In the genomic region with DNA sequence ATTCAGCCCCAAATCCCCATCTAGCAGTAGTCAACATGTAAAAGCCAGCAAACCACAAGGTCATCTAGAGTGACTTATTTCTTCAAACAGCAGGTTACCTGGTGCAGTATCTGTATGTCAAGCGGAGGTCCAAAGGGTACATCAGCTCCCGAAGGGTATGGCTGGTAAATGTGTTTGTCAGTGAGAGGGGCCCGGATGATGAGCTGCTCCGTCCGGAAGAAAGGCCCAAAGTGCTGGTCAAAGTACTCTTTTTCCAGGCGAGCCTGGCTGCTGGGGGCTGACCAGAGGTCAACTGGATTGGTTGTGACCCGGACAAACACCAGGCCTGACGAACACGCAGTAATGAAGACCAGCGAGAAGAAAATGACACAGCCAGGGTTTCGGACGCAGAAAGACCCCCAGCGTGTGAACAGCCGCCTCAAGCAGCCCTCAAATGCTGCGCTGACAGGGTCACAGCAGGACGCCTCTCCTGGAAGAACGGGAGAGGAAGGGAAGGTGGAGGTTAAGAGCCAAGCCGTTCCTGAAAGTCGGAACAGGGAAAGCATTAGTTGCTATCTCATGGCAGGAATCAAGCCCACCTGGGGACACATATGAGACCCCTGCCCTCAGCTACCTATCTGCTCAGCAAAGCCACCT, we compare ENCODE assay signal across 1 cellular context.
TF ChIP-seq lines count a peak whose summit lies in the region.

No MANE protein-coding gene starts in this region.

TF ChIP-seq in HepG2, 621 proteins besides CTCF, POLR2A, EP300 and RAD21 (continued from another document and continues in another):
- TF ChIP-seq, protein P1, sequence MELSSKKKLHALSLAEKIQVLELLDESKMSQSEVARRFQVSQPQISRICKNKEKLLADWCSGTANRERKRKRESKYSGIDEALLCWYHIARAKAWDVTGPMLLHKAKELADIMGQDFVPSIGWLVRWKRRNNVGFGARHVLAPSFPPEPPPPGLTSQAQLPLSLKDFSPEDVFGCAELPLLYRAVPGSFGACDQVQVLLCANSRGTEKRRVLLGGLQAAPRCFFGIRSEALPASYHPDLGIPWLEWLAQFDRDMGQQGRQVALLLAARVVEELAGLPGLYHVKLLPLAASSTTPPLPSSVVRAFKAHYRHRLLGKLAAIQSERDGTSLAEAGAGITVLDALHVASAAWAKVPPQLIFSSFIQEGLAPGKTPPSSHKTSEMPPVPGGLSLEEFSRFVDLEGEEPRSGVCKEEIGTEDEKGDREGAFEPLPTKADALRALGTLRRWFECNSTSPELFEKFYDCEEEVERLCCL (CRISPR knock-in tag; IDR thresholded peaks at IDR 0.05; ENCODE audit: borderline replicate concordance) = no peak
- TF ChIP-seq HNRNPH1 (optimal IDR thresholded peaks at IDR 0.05; ENCODE audit: low read depth, low read length) (no peak), ZNF451 (CRISPR knock-in tag; IDR thresholded peaks at IDR 0.05) (no peak), SAFB2 (CRISPR knock-in tag; IDR thresholded peaks at IDR 0.05; ENCODE audit: borderline replicate concordance, low read depth) (no peak), TBP (CRISPR knock-in tag; IDR thresholded peaks at IDR 0.05) (no peak), SUZ12 (IDR thresholded peaks at IDR 0.05; ENCODE audit: low read depth, low read length) (no peak), ZNF557 (CRISPR knock-in tag; IDR thresholded peaks at IDR 0.05) (peak; percentile 63; the same call in 1 of the 2 replicates), ZNF468 (CRISPR knock-in tag; IDR thresholded peaks at IDR 0.05) (no peak), CENPX (CRISPR knock-in tag; IDR thresholded peaks at IDR 0.05) (no peak), ZNF207 (IDR thresholded peaks at IDR 0.05; ENCODE audit: borderline replicate concordance) (no peak), KAT8 (CRISPR knock-in tag; IDR thresholded peaks at IDR 0.05) (peak; percentile 76), ZNF263 (CRISPR knock-in tag; IDR thresholded peaks at IDR 0.05) (no peak), SIX4 (CRISPR knock-in tag; IDR thresholded peaks at IDR 0.05) (0 out of 2 replicates have a peak, but pooled peaks have one; percentile 17), ZNF720 (CRISPR knock-in tag; IDR thresholded peaks at IDR 0.05) (no peak), STAG1 (CRISPR knock-in tag; IDR thresholded peaks at IDR 0.05) (peak; percentile 32), MTF1 (CRISPR knock-in tag; IDR thresholded peaks at IDR 0.05) (0 out of 2 replicates have a peak, but pooled peaks have one; percentile 29), ZNF775 (CRISPR knock-in tag; IDR thresholded peaks at IDR 0.05; ENCODE audit: borderline replicate concordance) (no peak), SIN3B (IDR thresholded peaks at IDR 0.05; ENCODE audit: low read length) (no peak), ZNF33A (CRISPR knock-in tag; IDR thresholded peaks at IDR 0.05; ENCODE audit: borderline replicate concordance) (no peak), YEATS4 (CRISPR knock-in tag; IDR thresholded peaks at IDR 0.05; ENCODE audit: borderline replicate concordance) (peak; percentile 95), FOXM1 (CRISPR knock-in tag; IDR thresholded peaks at IDR 0.05) (no peak), ZNF160 (CRISPR knock-in tag; IDR thresholded peaks at IDR 0.05) (peak; percentile 57; the same call in 1 of the 2 replicates), HOXA7 (CRISPR knock-in tag; IDR thresholded peaks at IDR 0.05) (no peak), ZMYM2 (CRISPR knock-in tag; IDR thresholded peaks at IDR 0.05) (peak; percentile 95), ZNF572 (CRISPR knock-in tag; IDR thresholded peaks at IDR 0.05) (peak; percentile 76; the same call in 1 of the 2 replicates), ZNF441 (CRISPR knock-in tag; IDR thresholded peaks at IDR 0.05; ENCODE audit: borderline replicate concordance) (peak; percentile 87), GABPB1 (CRISPR knock-in tag; IDR thresholded peaks at IDR 0.05) (peak; percentile 80), SMARCE1 (IDR thresholded peaks at IDR 0.05; ENCODE audit: borderline replicate concordance) (no peak), NR2C2 (CRISPR knock-in tag; IDR thresholded peaks at IDR 0.05; ENCODE audit: borderline replicate concordance) (peak; percentile 95), ZNF558 (CRISPR knock-in tag; IDR thresholded peaks at IDR 0.05; ENCODE audit: borderline replicate concordance) (no peak), ZNF841 (CRISPR knock-in tag; IDR thresholded peaks at IDR 0.05; ENCODE audit: borderline replicate concordance) (no peak), KMT2A (CRISPR knock-in tag; IDR thresholded peaks at IDR 0.05) (peak; percentile 75), ZNF430 (CRISPR knock-in tag; IDR thresholded peaks at IDR 0.05) (peak; percentile 90; the same call in 1 of the 2 replicates), ZNF224 (CRISPR knock-in tag; IDR thresholded peaks at IDR 0.05) (no peak), HNRNPK (IDR thresholded peaks at IDR 0.05; ENCODE audit: low read depth, low read length, poor library complexity, severe bottlenecking) (no peak), FLYWCH1 (CRISPR knock-in tag; IDR thresholded peaks at IDR 0.05) (no peak), ZNF7 (CRISPR knock-in tag; IDR thresholded peaks at IDR 0.05) (peak; percentile 87), ZBTB1 (CRISPR knock-in tag; IDR thresholded peaks at IDR 0.05; ENCODE audit: borderline replicate concordance) (no peak), ZSCAN30 (CRISPR knock-in tag; IDR thresholded peaks at IDR 0.05) (no peak; the same call in 1 of the 2 replicates), POLR2AphosphoS5 (IDR thresholded peaks at IDR 0.05; ENCODE audit: low read depth, low read length) (peak; percentile 52; the same call in 1 of the 2 replicates), ZNF883 (CRISPR knock-in tag; IDR thresholded peaks at IDR 0.05; ENCODE audit: not compliant biosample characterization) (peak; percentile 43), ZKSCAN5 (CRISPR knock-in tag; IDR thresholded peaks at IDR 0.05) (no peak)
- TF ChIP-seq, protein P2, sequence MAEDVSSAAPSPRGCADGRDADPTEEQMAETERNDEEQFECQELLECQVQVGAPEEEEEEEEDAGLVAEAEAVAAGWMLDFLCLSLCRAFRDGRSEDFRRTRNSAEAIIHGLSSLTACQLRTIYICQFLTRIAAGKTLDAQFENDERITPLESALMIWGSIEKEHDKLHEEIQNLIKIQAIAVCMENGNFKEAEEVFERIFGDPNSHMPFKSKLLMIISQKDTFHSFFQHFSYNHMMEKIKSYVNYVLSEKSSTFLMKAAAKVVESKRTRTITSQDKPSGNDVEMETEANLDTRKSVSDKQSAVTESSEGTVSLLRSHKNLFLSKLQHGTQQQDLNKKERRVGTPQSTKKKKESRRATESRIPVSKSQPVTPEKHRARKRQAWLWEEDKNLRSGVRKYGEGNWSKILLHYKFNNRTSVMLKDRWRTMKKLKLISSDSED (CRISPR knock-in tag; IDR thresholded peaks at IDR 0.05) = no peak
- TF ChIP-seq, protein P3, sequence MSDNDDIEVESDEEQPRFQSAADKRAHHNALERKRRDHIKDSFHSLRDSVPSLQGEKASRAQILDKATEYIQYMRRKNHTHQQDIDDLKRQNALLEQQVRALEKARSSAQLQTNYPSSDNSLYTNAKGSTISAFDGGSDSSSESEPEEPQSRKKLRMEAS (IDR thresholded peaks at IDR 0.05) = peak; percentile 89
- TF ChIP-seq, protein P4, sequence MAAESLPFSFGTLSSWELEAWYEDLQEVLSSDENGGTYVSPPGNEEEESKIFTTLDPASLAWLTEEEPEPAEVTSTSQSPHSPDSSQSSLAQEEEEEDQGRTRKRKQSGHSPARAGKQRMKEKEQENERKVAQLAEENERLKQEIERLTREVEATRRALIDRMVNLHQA (CRISPR knock-in tag; IDR thresholded peaks at IDR 0.05) = no peak
- TF ChIP-seq, protein P5, sequence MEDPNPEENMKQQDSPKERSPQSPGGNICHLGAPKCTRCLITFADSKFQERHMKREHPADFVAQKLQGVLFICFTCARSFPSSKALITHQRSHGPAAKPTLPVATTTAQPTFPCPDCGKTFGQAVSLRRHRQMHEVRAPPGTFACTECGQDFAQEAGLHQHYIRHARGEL (CRISPR knock-in tag; IDR thresholded peaks at IDR 0.05) = no peak
- TF ChIP-seq, protein P6, sequence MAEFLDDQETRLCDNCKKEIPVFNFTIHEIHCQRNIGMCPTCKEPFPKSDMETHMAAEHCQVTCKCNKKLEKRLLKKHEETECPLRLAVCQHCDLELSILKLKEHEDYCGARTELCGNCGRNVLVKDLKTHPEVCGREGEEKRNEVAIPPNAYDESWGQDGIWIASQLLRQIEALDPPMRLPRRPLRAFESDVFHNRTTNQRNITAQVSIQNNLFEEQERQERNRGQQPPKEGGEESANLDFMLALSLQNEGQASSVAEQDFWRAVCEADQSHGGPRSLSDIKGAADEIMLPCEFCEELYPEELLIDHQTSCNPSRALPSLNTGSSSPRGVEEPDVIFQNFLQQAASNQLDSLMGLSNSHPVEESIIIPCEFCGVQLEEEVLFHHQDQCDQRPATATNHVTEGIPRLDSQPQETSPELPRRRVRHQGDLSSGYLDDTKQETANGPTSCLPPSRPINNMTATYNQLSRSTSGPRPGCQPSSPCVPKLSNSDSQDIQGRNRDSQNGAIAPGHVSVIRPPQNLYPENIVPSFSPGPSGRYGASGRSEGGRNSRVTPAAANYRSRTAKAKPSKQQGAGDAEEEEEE (CRISPR knock-in tag; IDR thresholded peaks at IDR 0.05; ENCODE audit: borderline replicate concordance) = 0 out of 2 replicates have a peak, but pooled peaks have one; percentile 75
- TF ChIP-seq, protein P7, sequence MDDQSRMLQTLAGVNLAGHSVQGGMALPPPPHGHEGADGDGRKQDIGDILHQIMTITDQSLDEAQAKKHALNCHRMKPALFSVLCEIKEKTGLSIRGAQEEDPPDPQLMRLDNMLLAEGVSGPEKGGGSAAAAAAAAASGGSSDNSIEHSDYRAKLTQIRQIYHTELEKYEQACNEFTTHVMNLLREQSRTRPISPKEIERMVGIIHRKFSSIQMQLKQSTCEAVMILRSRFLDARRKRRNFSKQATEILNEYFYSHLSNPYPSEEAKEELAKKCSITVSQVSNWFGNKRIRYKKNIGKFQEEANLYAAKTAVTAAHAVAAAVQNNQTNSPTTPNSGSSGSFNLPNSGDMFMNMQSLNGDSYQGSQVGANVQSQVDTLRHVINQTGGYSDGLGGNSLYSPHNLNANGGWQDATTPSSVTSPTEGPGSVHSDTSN (CRISPR knock-in tag; IDR thresholded peaks at IDR 0.05; ENCODE audit: borderline replicate concordance) = no peak
- TF ChIP-seq, protein P8, sequence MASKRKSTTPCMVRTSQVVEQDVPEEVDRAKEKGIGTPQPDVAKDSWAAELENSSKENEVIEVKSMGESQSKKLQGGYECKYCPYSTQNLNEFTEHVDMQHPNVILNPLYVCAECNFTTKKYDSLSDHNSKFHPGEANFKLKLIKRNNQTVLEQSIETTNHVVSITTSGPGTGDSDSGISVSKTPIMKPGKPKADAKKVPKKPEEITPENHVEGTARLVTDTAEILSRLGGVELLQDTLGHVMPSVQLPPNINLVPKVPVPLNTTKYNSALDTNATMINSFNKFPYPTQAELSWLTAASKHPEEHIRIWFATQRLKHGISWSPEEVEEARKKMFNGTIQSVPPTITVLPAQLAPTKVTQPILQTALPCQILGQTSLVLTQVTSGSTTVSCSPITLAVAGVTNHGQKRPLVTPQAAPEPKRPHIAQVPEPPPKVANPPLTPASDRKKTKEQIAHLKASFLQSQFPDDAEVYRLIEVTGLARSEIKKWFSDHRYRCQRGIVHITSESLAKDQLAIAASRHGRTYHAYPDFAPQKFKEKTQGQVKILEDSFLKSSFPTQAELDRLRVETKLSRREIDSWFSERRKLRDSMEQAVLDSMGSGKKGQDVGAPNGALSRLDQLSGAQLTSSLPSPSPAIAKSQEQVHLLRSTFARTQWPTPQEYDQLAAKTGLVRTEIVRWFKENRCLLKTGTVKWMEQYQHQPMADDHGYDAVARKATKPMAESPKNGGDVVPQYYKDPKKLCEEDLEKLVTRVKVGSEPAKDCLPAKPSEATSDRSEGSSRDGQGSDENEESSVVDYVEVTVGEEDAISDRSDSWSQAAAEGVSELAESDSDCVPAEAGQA (IDR thresholded peaks at IDR 0.05; ENCODE audit: low read depth) = 0 out of 2 replicates have a peak, but pooled peaks have one; percentile 41
- TF ChIP-seq, protein P8 (CRISPR knock-in tag; IDR thresholded peaks at IDR 0.05; ENCODE audit: borderline replicate concordance) = 0 out of 2 replicates have a peak, but pooled peaks have one; percentile 41
- TF ChIP-seq, protein P9, sequence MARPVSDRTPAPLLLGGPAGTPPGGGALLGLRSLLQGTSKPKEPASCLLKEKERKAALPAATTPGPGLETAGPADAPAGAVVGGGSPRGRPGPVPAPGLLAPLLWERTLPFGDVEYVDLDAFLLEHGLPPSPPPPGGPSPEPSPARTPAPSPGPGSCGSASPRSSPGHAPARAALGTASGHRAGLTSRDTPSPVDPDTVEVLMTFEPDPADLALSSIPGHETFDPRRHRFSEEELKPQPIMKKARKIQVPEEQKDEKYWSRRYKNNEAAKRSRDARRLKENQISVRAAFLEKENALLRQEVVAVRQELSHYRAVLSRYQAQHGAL (CRISPR knock-in tag; IDR thresholded peaks at IDR 0.05; ENCODE audit: not compliant biosample characterization) = no peak
- TF ChIP-seq, protein P10, sequence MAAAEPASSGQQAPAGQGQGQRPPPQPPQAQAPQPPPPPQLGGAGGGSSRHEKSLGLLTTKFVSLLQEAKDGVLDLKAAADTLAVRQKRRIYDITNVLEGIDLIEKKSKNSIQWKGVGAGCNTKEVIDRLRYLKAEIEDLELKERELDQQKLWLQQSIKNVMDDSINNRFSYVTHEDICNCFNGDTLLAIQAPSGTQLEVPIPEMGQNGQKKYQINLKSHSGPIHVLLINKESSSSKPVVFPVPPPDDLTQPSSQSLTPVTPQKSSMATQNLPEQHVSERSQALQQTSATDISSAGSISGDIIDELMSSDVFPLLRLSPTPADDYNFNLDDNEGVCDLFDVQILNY (CRISPR knock-in tag; conservative IDR thresholded peaks at IDR 0.05) = no peak
- TF ChIP-seq, protein P11, sequence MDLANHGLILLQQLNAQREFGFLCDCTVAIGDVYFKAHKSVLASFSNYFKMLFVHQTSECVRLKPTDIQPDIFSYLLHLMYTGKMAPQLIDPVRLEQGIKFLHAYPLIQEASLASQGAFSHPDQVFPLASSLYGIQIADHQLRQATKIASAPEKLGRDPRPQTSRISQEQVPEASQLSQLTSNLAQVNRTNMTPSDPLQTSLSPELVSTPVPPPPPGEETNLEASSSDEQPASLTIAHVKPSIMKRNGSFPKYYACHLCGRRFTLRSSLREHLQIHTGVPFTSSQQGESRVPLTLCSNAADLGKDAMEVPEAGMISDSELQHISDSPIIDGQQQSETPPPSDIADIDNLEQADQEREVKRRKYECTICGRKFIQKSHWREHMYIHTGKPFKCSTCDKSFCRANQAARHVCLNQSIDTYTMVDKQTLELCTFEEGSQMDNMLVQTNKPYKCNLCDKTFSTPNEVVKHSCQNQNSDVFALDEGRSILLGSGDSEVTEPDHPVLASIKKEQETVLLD (CRISPR knock-in tag; IDR thresholded peaks at IDR 0.05; ENCODE audit: low read depth) = no peak
